Comparison of ENCODE assay signal across 15 cellular contexts in the genomic region with DNA sequence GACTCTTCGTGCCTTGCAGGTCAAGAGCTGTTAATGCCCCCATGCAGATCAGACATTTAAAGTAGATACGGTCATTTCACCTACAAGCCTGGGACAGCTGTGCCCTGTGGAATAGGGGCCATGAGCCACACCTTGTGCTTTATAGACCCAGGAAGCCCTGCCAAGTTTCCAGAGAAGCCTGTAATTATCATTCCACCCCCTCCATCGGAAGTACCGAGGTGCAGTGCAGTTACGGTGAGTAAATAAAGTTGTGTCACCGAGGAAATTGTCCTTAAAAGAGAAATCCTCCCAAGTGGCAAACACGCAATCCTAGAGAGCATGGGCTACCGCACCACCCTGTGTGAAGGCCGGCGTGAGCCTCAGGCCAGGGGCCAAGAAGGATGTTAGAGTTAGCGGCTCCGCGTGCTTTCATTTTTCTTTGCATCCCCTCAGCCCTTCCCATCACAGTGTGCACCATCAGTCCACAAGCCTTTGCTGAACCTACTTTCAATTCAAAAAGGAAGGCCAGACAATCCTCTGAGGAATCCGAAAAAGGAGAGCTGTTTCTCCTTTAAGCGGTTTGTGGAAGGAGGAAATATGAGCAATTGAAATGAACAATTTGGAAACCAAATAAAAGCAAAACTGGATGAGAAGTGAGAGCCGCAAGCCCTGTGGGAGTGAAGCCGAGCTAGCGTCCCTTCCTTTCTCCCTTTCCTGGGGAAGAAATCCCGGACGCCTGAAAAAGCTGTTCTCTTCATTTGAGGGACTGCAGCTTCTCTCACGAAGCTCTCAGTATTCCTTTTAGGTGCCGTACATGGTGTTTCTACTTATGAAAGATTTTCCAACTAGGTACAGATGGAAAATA.
DNase-seq lines count a peak whose midpoint lies in the region; ATAC-seq, FAIRE-seq and TF ChIP-seq lines count a peak whose summit lies in the region.
"Had no signal": no experiment of that assay in that cellular context is flagged by ENCODE, and none has a peak within 500 bp of the region (broad histone marks: within the 10 kb centered on the region; RNA-seq: fewer than 3 reads in every experiment).

No MANE protein-coding gene starts in this region.

- no peaks in the 10 kb centered on the region for H3K9me3 ChIP-seq in ascending aorta
- H3K9me3 ChIP-seq: SJSA1, testis had no signal

- no peak overlapping the region for H3K27ac ChIP-seq in ascending aorta
- H3K27ac ChIP-seq: SJSA1, testis had no signal

- H3K4me3 Mint-ChIP-seq in activated T-helper 17 cell treated with anti-CD3 and anti-CD28 coated beads, Interleukin-2, amount 50 U/mL, for 72 hours, result no peak overlapping the region
- H3K4me3 Mint-ChIP-seq: activated CD4-positive, alpha-beta T cell treated with anti-CD3 and anti-CD28 coated beads for 36 hours had no signal

- H3K4me3 ChIP-seq in ascending aorta, result peak overlapping the region; percentile 32 to 52
- H3K4me3 ChIP-seq: SJSA1, testis had no signal

- H3K4me1 ChIP-seq in ascending aorta, result no peaks in the 10 kb centered on the region
- H3K4me1 ChIP-seq: SJSA1 had no signal

- peak; percentile 1 for DNase-seq in NCI-H345 (lab: John Stamatoyannopoulos, UW)
- DNase-seq in NCI-H345 treated with DMSO at 0.1 percent for 48 hours (lab: John Stamatoyannopoulos, UW; ENCODE audit: unreplicated experiment), result no peak
- DNase-seq in ascending aorta (ENCODE audit: low spot score in 2 of 2), result no peak
- DNase-seq in mucosa of gallbladder (ENCODE audit: low spot score), result peak; percentile 52
- peak; percentile 30 for DNase-seq in urothelium cell line (ENCODE audit: low spot score)
- DNase-seq in stimulated activated CD4-positive, alpha-beta T cell treated with anti-CD3 and anti-CD28 coated beads, Interleukin-2, amount 100 ng/mL, for 48 hours, result no peak
- DNase-seq: activated CD4-positive, alpha-beta T cell treated with anti-CD3 and anti-CD28 coated beads for 36 hours; activated naive CD4-positive, alpha-beta T cell treated with Interleukin-2 at 50 U/mL for 16 hours; stimulated activated CD4-positive, alpha-beta T cell treated with anti-CD3 and anti-CD28 coated beads, Interleukin-4, amount 100 ng/mL, for 24 hours; testis had no signal

- no peaks in the 10 kb centered on the region for H3K36me3 ChIP-seq in ascending aorta
- H3K36me3 ChIP-seq: SJSA1 had no signal

- intact Hi-C loops in ascending aorta (cut with DNase I), result no loop called here

- FAIRE-seq in urothelium cell line (lab: Jason Lieb, UNC), result no peak
- FAIRE-seq: A204.1, colon had no signal

- H3K27me3 Mint-ChIP-seq in activated T-helper 17 cell treated with anti-CD3 and anti-CD28 coated beads, Interleukin-2, amount 50 U/mL, for 72 hours, result peaks cover 47% of the 10 kb centered on the region

- no peaks in the 10 kb centered on the region for H3K4me1 Mint-ChIP-seq in activated T-helper 17 cell treated with anti-CD3 and anti-CD28 coated beads, Interleukin-2, amount 50 U/mL, for 72 hours

- H3K9me3 Mint-ChIP-seq in activated T-helper 17 cell treated with anti-CD3 and anti-CD28 coated beads, Interleukin-2, amount 50 U/mL, for 72 hours, result no peaks in the 10 kb centered on the region

- no peak for ATAC-seq in GM19463 (IDR thresholded peaks at IDR 0.05; ENCODE audit: unreplicated experiment)
- ATAC-seq in activated T-helper 17 cell treated with anti-CD3 and anti-CD28 coated beads, Interleukin-2, amount 50 U/mL, for 72 hours (replicated peaks), result no peak
- ATAC-seq: activated CD4-positive, alpha-beta T cell treated with anti-CD3 and anti-CD28 coated beads for 36 hours had no signal

- no peak overlapping the region for H3K27ac Mint-ChIP-seq in activated T-helper 17 cell treated with anti-CD3 and anti-CD28 coated beads, Interleukin-2, amount 50 U/mL, for 72 hours
- H3K27ac Mint-ChIP-seq: activated CD4-positive, alpha-beta T cell treated with anti-CD3 and anti-CD28 coated beads for 36 hours had no signal

- TF ChIP-seq CTCF in ascending aorta (IDR thresholded peaks at IDR 0.05), result no peak

- no peaks in the 10 kb centered on the region for H3K36me3 Mint-ChIP-seq in activated T-helper 17 cell treated with anti-CD3 and anti-CD28 coated beads, Interleukin-2, amount 50 U/mL, for 72 hours (ENCODE audit: low read depth)

- H3K27me3 ChIP-seq in ascending aorta, result no peaks in the 10 kb centered on the region
- H3K27me3 ChIP-seq: testis had no signal

Comparison
In these comparisons a context has a peak if more than half of its experiments do, and no peak if none do; other contexts are left out.
1. DNase-seq: peak in NCI-H345 (single experiment), mucosa of gallbladder (single experiment) and urothelium cell line (single experiment); none in NCI-H345 treated with DMSO at 0.1 percent for 48 hours (single experiment), ascending aorta (0 of 2) and stimulated activated CD4-positive, alpha-beta T cell treated with anti-CD3 and anti-CD28 coated beads, Interleukin-2, amount 100 ng/mL, for 48 hours (0 of 2).